In genomic region chr2:95530734-95531133, GRCh38 we compare ENCODE assay signal across 10 cellular contexts. TPM values are rescaled to one million over a fixed set of nuclear protein-coding genes. Genes with fewer than 3 reads are reported as not detected.
DNase-seq lines count a peak whose midpoint lies in the region; ATAC-seq, FAIRE-seq and TF ChIP-seq lines count a peak whose summit lies in the region.
"Had no signal": no experiment of that assay in that cellular context is flagged by ENCODE, and none has a peak within 500 bp of the region (broad histone marks: within the 10 kb centered on the region; RNA-seq: fewer than 3 reads in every experiment).

No MANE protein-coding gene starts in this region.

- no peak overlapping the region for H3K4me2 ChIP-seq in HepG2 (ENCODE audit: low read depth, low read length)

- peaks cover 6% of the 10 kb centered on the region for H3K4me1 ChIP-seq in foreskin keratinocyte
- H3K4me1 ChIP-seq in HepG2 (ENCODE audit: insufficient read depth, low read length): no peaks in the 10 kb centered on the region

- no peaks in the 10 kb centered on the region for H4K20me1 ChIP-seq in HepG2 (ENCODE audit: insufficient read depth, low read length)

- in situ Hi-C loops in GM13977 (cut with MboI; ENCODE audit: low pct_unique_long_range_greater_than_20kb, low sequenced_read_pairs, unreplicated experiment): no loop called here
- in situ Hi-C loops in HepG2 (cut with HindIII; ENCODE audit: extremely low pct_ligation_motif_present, low pct_unique_long_range_greater_than_20kb): no loop called here

- ATAC-seq in GM21390 (IDR thresholded peaks at IDR 0.05; ENCODE audit: unreplicated experiment) (peak; percentile 51), HG03521 (IDR thresholded peaks at IDR 0.05; ENCODE audit: unreplicated experiment) (peak; percentile 45), foreskin keratinocyte (peak; percentile 16), HepG2 (no peak), Right ventricle myocardium inferior (no peak)
- ATAC-seq: gastroesophageal sphincter had no signal

- no peaks in the 10 kb centered on the region for H3K79me2 ChIP-seq in HepG2 (ENCODE audit: insufficient read depth, low read length)

- TF ChIP-seq EP300 in HepG2 (IDR thresholded peaks at IDR 0.05; ENCODE audit: low read depth in 2 of 2, low read length in 2 of 2) (no peak), HepG2 (CRISPR knock-in tag; IDR thresholded peaks at IDR 0.05; ENCODE audit: borderline replicate concordance) (no peak)

- DNase-seq in GM13977 (ENCODE audit: low spot score) (peak; percentile 65), foreskin keratinocyte (peak in 1 of 2 donors; percentile 15), HepG2 (ENCODE audit: low spot score) (no peak), Right ventricle myocardium inferior (ENCODE audit: missing footprints) (no peak), NCI-H1048 (lab: John Stamatoyannopoulos, UW) (no peak), NCI-H748 (lab: John Stamatoyannopoulos, UW; ENCODE audit: unreplicated experiment) (no peak)

- POLR2A ChIA-PET in HepG2 (lab: Yijun Ruan, JAX): no interaction called here

- no peaks in the 10 kb centered on the region for H3K9me3 ChIP-seq in HepG2 (ENCODE audit: low read length)
- H3K9me3 ChIP-seq: gastroesophageal sphincter had no signal

- TF ChIP-seq POLR2A in HepG2 (IDR thresholded peaks at IDR 0.05; ENCODE audit: insufficient read depth in 1 of 2, low read depth in 2 of 2, low read length in 2 of 2): no peak

- no peak overlapping the region for H3K9ac ChIP-seq in HepG2 (ENCODE audit: insufficient read depth, low read depth, low read length)

- FAIRE-seq in HepG2 (lab: Jason Lieb, UNC): no peak

- no peak overlapping the region for H3K4me3 ChIP-seq in HepG2 (replicated peaks in 1 of 3; ENCODE audit: insufficient read depth in 1 of 3, low read depth in 2 of 3, low read length in 3 of 3)
- H3K4me3 ChIP-seq: gastroesophageal sphincter had no signal

- CTCF ChIA-PET in HepG2 (lab: Yijun Ruan, JAX; ENCODE audit: low intra/inter-chr PET ratio, low total read pairs): no interaction called here

- no peaks in the 10 kb centered on the region for H3K36me3 ChIP-seq in HepG2 (replicated peaks in 1 of 2; ENCODE audit: control insufficient read depth in 1 of 2, insufficient read depth in 2 of 2, low read length in 2 of 2)

- intact Hi-C loops in HepG2 (cut with micrococcal nuclease; ENCODE audit: unreplicated experiment): no loop called here
- intact Hi-C loops in Right ventricle myocardium inferior (cut with DNase I): no loop called here

- H2AFZ ChIP-seq in HepG2 (ENCODE audit: low read length): no peak overlapping the region

- H3K27me3 ChIP-seq in foreskin keratinocyte: no peaks in the 10 kb centered on the region
- H3K27me3 ChIP-seq in HepG2 (ENCODE audit: control insufficient read depth in 1 of 2, insufficient read depth in 2 of 2, low read length in 2 of 2): peaks cover 1 to 12% of the 10 kb centered on the region in 2 experiments; a peak in 3 of 5 replicates
- H3K27me3 ChIP-seq: gastroesophageal sphincter had no signal

- WGBS in HepG2 (ENCODE audit: low lambda C conversion rate): 20% methylated on average over 9 of the region's 9 CpGs

- TF ChIP-seq RAD21 in HepG2 (CRISPR knock-in tag; IDR thresholded peaks at IDR 0.05): no peak

- H3K27ac ChIP-seq in foreskin keratinocyte (no peak overlapping the region), HepG2 (ENCODE audit: extremely low read length, insufficient read depth, low read length) (no peak overlapping the region)
- H3K27ac ChIP-seq: gastroesophageal sphincter had no signal

- TF ChIP-seq CTCF in GM13977 (IDR thresholded peaks at IDR 0.05; ENCODE audit: extremely low read depth, insufficient read depth, missing control alignments) (no peak), foreskin keratinocyte (conservative IDR thresholded peaks at IDR 0.05) (no peak), HepG2 (CRISPR knock-in tag; IDR thresholded peaks at IDR 0.05) (no peak)

- BruUV-seq in HepG2 (replicated peaks; lab: Mats Ljungman, UMichigan): no TSS peak

TF ChIP-seq in HepG2, 621 proteins besides CTCF, POLR2A, EP300 and RAD21:
- TF ChIP-seq ZSCAN5A (CRISPR knock-in tag; IDR thresholded peaks at IDR 0.05; ENCODE audit: borderline replicate concordance) (no peak), HOXD1 (CRISPR knock-in tag; IDR thresholded peaks at IDR 0.05) (no peak), ZNF232 (CRISPR knock-in tag; IDR thresholded peaks at IDR 0.05; ENCODE audit: borderline replicate concordance) (no peak), ZNF577 (CRISPR knock-in tag; IDR thresholded peaks at IDR 0.05; ENCODE audit: borderline replicate concordance, low read depth) (no peak), ZNF790 (CRISPR knock-in tag; IDR thresholded peaks at IDR 0.05; ENCODE audit: borderline replicate concordance) (no peak), HMGXB4 (CRISPR knock-in tag; IDR thresholded peaks at IDR 0.05; ENCODE audit: borderline replicate concordance in 1 of 2, low read depth in 1 of 2) (no peak), IRF9 (CRISPR knock-in tag; IDR thresholded peaks at IDR 0.05; ENCODE audit: borderline replicate concordance) (no peak)
TF ChIP-seq in HepG2: peak in this region for 0.

RNA-seq across cellular contexts. Expression of gene TRIM43B, which starts 46.2 kb away (rescaled TPM):
- not detected in 2 replicates for total RNA-seq in foreskin keratinocyte
- not detected in 2 replicates for polyA plus RNA-seq in foreskin keratinocyte
- total RNA-seq in HepG2 (2016; rRNA removed; fragmentation: Illumina TruSeq; extraction: Trizol): not detected in 2 replicates
- not detected in 2 replicates for total RNA-seq in HepG2 (2016; cell fraction: cytosol; rRNA removed; fragmentation: Illumina TruSeq; extraction: Trizol; ENCODE audit: low read depth)
- not detected in 2 replicates for total RNA-seq in HepG2 (2016; cell fraction: insoluble cytoplasmic fraction; rRNA removed; fragmentation: Illumina TruSeq; extraction: Trizol)
- not detected in 2 replicates for total RNA-seq in HepG2 (2016; cell fraction: membrane; rRNA removed; fragmentation: Illumina TruSeq; extraction: Trizol)
- total RNA-seq in HepG2 (2016; cell fraction: nucleus; rRNA removed; fragmentation: Illumina TruSeq; extraction: Trizol): not detected in 2 replicates
- polyA plus RNA-seq in HepG2 (2011; rRNA removed): not detected in 2 replicates
- polyA plus RNA-seq in HepG2 (2011; cell fraction: cytosol; rRNA removed): not detected in 2 replicates
- polyA plus RNA-seq in HepG2 (2011; cell fraction: nucleus; rRNA removed): not detected in 2 replicates
- not detected in 2 replicates for polyA plus RNA-seq in HepG2 (2012)
- polyA plus RNA-seq in HepG2 (2016; cell fraction: cytosol; fragmentation: Illumina TruSeq; extraction: Trizol; ENCODE audit: low read depth): not detected in 2 replicates
- polyA plus RNA-seq in HepG2 (2016; cell fraction: insoluble cytoplasmic fraction; fragmentation: Illumina TruSeq; extraction: Trizol; ENCODE audit: low read depth): not detected in 2 replicates
- polyA plus RNA-seq in HepG2 (2016; cell fraction: membrane; fragmentation: Illumina TruSeq; extraction: Trizol; ENCODE audit: low read depth): not detected in 2 replicates
- polyA plus RNA-seq in HepG2 (2016; cell fraction: nucleus; fragmentation: Illumina TruSeq; extraction: Trizol; ENCODE audit: insufficient read depth, low read depth): not detected in 2 replicates
- polyA minus RNA-seq in HepG2 (2011; rRNA and poly(A)+ RNA removed; ENCODE audit: low replicate concordance): not detected in 2 replicates
- not detected in 2 replicates for polyA minus RNA-seq in HepG2 (2011; cell fraction: cytosol; rRNA and poly(A)+ RNA removed)
- not detected in 2 replicates for polyA minus RNA-seq in HepG2 (2011; cell fraction: nucleus; rRNA and poly(A)+ RNA removed)
- not detected for total RNA-seq in Right ventricle myocardium inferior
- total RNA-seq: gastroesophageal sphincter, skeletal muscle tissue had no signal

Comparison
In these comparisons a context has a peak if more than half of its experiments do, and no peak if none do; other contexts are left out.
1. ATAC-seq: peak in GM21390 (single experiment), HG03521 (single experiment) and foreskin keratinocyte (single experiment); none in HepG2 (single experiment) and Right ventricle myocardium inferior (single experiment).